In the genomic region with DNA sequence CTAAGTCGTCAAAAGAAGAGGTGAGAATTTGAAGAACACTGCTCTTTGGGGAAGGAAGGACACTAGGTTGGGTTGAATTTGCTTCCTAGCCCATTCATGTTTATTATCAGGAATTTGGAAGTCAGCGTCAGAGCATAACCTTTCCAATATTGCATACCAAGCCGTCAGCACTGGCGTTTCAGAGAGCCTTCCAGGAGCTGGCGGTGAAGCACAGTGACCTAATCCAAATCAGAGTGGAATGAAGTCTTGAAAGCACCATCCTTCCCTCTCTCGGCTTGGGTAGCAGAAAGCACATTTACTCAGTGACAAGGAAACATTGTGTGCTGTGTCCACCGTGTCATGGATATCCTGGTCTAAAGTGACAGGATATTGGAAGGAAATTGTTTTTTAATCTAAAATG, we compare ENCODE assay signal across 17 cellular contexts.
"Had no signal": no experiment of that assay in that cellular context is flagged by ENCODE, and none has a peak within 500 bp of the region (broad histone marks: within the 10 kb centered on the region; RNA-seq: fewer than 3 reads in every experiment).

No MANE protein-coding gene starts in this region.

- H3K27ac ChIP-seq: cardiac muscle cell, dorsolateral prefrontal cortex, psoas muscle, right lobe of liver, stomach, testis had no signal

- DNase-seq: activated CD4-positive, alpha-beta T cell treated with anti-CD3 and anti-CD28 coated beads, Interleukin-2, amount 10 ng/mL, durations not matched to agents 24 days and 14 days; activated CD8-positive, alpha-beta memory T cell treated with anti-CD3 and anti-CD28 coated beads, Interleukin-2, amount 50 U/mL, for 4 hours; activated effector memory CD4-positive, alpha-beta T cell treated with anti-CD3 and anti-CD28 coated beads, Interleukin-2, amount 50 U/mL, for 16 hours; activated naive CD4-positive, alpha-beta T cell treated with anti-CD3 and anti-CD28 coated beads, Interleukin-2, amount 50 U/mL, for 16 hours; activated T-cell treated with anti-CD3 and anti-CD28 coated beads, Interleukin-2, amount 50 U/mL, for 4 hours; aorta; dorsolateral prefrontal cortex; hippocampal formation; left colon; psoas muscle; right lobe of liver; stimulated activated CD4-positive, alpha-beta T cell treated with anti-CD3 and anti-CD28 coated beads, Interleukin-4, amount 100 ng/mL, for 1 hour; stomach; testis had no signal

- H3K9me3 ChIP-seq: psoas muscle, right lobe of liver, stomach, testis had no signal

- H3K4me1 ChIP-seq: right lobe of liver, testis had no signal

- H3K4me3 ChIP-seq: cardiac muscle cell, dorsolateral prefrontal cortex, psoas muscle, right lobe of liver, smooth muscle cell, stomach, testis had no signal

- H3K27me3 ChIP-seq: cardiac muscle cell, dorsolateral prefrontal cortex, right lobe of liver, stomach, testis had no signal

- H3K36me3 ChIP-seq: cardiac muscle cell, right lobe of liver, stomach had no signal

- ATAC-seq: activated T-cell treated with anti-CD3 and anti-CD28 coated beads, Interleukin-2, amount 50 U/mL, for 4 hours; left colon; psoas muscle; right lobe of liver; stimulated activated effector memory CD8-positive, alpha-beta T cell treated with anti-CD3 and anti-CD28 coated beads, Interleukin-12 subunit alpha, Interleukin-12 subunit beta, amount 100 ng/mL, for 72 hours had no signal
